In genomic region chrX:72102760-72103159, GRCh38 we compare ENCODE assay signal across 21 cellular contexts.
"Had no signal": no experiment of that assay in that cellular context is flagged by ENCODE, and none has a peak within 500 bp of the region (broad histone marks: within the 10 kb centered on the region; RNA-seq: fewer than 3 reads in every experiment).

No MANE protein-coding gene starts in this region.

- H3K27ac ChIP-seq: colonic mucosa, epithelial cell of prostate, VCaP had no signal

- H3K36me3 Mint-ChIP-seq: activated naive CD8-positive, alpha-beta T cell; brain; memory B cell; naive thymus-derived CD8-positive, alpha-beta T cell had no signal

- DNase-seq: activated CD8-positive, alpha-beta memory T cell treated with anti-CD3 and anti-CD28 coated beads, Interleukin-2, amount 50 U/mL, for 48 hours; activated gamma-delta T cell treated with Interleukin-2 at 50 U/mL for 16 hours; amniotic stem cell; central memory CD4-positive, alpha-beta T cell; colonic mucosa; effector CD4-positive, alpha-beta T cell; head of caudate nucleus; left colon; naive thymus-derived CD8-positive, alpha-beta T cell; occipital lobe; SK-N-SH; spleen; T-helper 1 cell had no signal

- H3K4me1 ChIP-seq: colonic mucosa had no signal

- H3K9ac ChIP-seq: SK-N-SH had no signal

- H3K4me3 ChIP-seq: colonic mucosa had no signal

- H3K4me3 Mint-ChIP-seq: brain, memory B cell had no signal

- H3K36me3 ChIP-seq: colonic mucosa, spleen had no signal

- H3K27ac Mint-ChIP-seq: activated naive CD8-positive, alpha-beta T cell; progenitor cell of endocrine pancreas had no signal

- H3K27me3 Mint-ChIP-seq: progenitor cell of endocrine pancreas had no signal

- ATAC-seq: left colon; naive thymus-derived CD8-positive, alpha-beta T cell; sciatic nerve had no signal

- H3K9me3 Mint-ChIP-seq: memory B cell; naive thymus-derived CD8-positive, alpha-beta T cell had no signal

- FAIRE-seq: frontal cortex had no signal

- H3K4me2 ChIP-seq: SK-N-SH had no signal

- H3K9me3 ChIP-seq: colonic mucosa, SK-N-SH, spleen had no signal
